Comparison of ENCODE assay signal across 8 cellular contexts in genomic region chr16:10743227-10743609, GRCh38. TPM values are rescaled to one million over a fixed set of nuclear protein-coding genes. Genes with fewer than 3 reads are reported as not detected.
DNase-seq lines count a peak whose midpoint lies in the region; ATAC-seq, FAIRE-seq and TF ChIP-seq lines count a peak whose summit lies in the region.

No MANE protein-coding gene starts in this region.

- BruUV-seq in GM12878 (replicated peaks; lab: Mats Ljungman, UMichigan): no TSS peak

- peaks cover 20% of the 10 kb centered on the region for H3K36me3 Mint-ChIP-seq in activated naive CD4-positive, alpha-beta T cell treated with anti-CD3 and anti-CD28 coated beads, Interleukin-2, amount 10 ng/mL, durations not matched to agents 7 days and 5 days
- H3K36me3 Mint-ChIP-seq in memory B cell: peaks cover 10% of the 10 kb centered on the region

- peak overlapping the region; percentile 79 for H3K4me3 Mint-ChIP-seq in activated naive CD4-positive, alpha-beta T cell treated with anti-CD3 and anti-CD28 coated beads, Interleukin-2, amount 10 ng/mL, durations not matched to agents 7 days and 5 days
- H3K4me3 Mint-ChIP-seq in memory B cell: peak overlapping the region; percentile 88

- intact Hi-C loops in GM12878 (cut with micrococcal nuclease; ENCODE audit: unreplicated experiment): loop anchor here (1.0 kb wide), 1 partner anchor 32 kb away; no protein-coding TSS in a partner anchor

- peaks cover 60% of the 10 kb centered on the region for H3K4me1 Mint-ChIP-seq in activated naive CD4-positive, alpha-beta T cell treated with anti-CD3 and anti-CD28 coated beads, Interleukin-2, amount 10 ng/mL, durations not matched to agents 7 days and 5 days
- H3K4me1 Mint-ChIP-seq in memory B cell: peaks cover 37% of the 10 kb centered on the region

- no peak for DNase-seq in activated naive CD4-positive, alpha-beta T cell treated with anti-CD3 and anti-CD28 coated beads, Interleukin-2, amount 10 ng/mL, durations not matched to agents 7 days and 5 days
- no peak for DNase-seq in activated naive CD4-positive, alpha-beta T cell treated with Interleukin-2 at 50 U/mL for 16 hours
- DNase-seq in GM12878 (ENCODE audit: low read depth, low spot score): no peak
- no peak for DNase-seq in memory B cell (ENCODE audit: low spot score in 2 of 2)
- no peak for DNase-seq in upper lobe of left lung
- DNase-seq in DMS 273 (lab: John Stamatoyannopoulos, UW; ENCODE audit: unreplicated experiment): no peak
- DNase-seq in stimulated activated CD4-positive, alpha-beta T cell treated with anti-CD3 and anti-CD28 coated beads, Interleukin-15, amount 100 ng/mL, for 24 hours: no peak

- RAD21 ChIA-PET in GM12878 (lab: Charles Lee; ENCODE audit: unreplicated experiment): interaction anchor here (0.7 to 4.0 kb wide), 11 partner anchors 11 to 198 kb away, joined by 3 to 52 read pairs (median 5); partner anchors contain the start of gene CIITA

- TF ChIP-seq EP300 in GM12878 (IDR thresholded peaks at IDR 0.05; ENCODE audit: borderline replicate concordance in 1 of 2, control insufficient read depth in 1 of 2, low read depth in 2 of 2, low read length in 2 of 2) (no peak), upper lobe of left lung (IDR thresholded peaks at IDR 0.05) (no peak)

- POLR2A ChIA-PET in GM12878 (lab: Charles Lee): interaction anchor here (0.6 to 2.6 kb wide), 9 partner anchors 10 to 199 kb away, joined by 3 to 19 read pairs (median 8); partner anchors contain the start of genes CIITA and DEXI

- SMC1A ChIA-PET in GM12878 (lab: Charles Lee; ENCODE audit: uncharacterized antibody, unreplicated experiment): interaction anchor here (0.6 to 3.8 kb wide), 10 partner anchors 12 to 205 kb away, joined by 3 to 22 read pairs (median 6); partner anchors contain the start of genes CIITA and DEXI

- H2AFZ ChIP-seq in GM12878 (ENCODE audit: control insufficient read depth, low read depth, low read length): peak overlapping the region; percentile 78

- H3K79me2 ChIP-seq in GM12878 (ENCODE audit: control insufficient read depth, insufficient read depth, low read length): peaks cover 4% of the 10 kb centered on the region

- H3K27ac ChIP-seq in GM12878 (ENCODE audit: control insufficient read depth, insufficient read depth): peak overlapping the region; percentile 74
- peak overlapping the region; percentile 92 to 100 (median 96) for H3K27ac ChIP-seq in upper lobe of left lung

- ATAC-seq in GM12878 (no peak), memory B cell (ENCODE audit: low read depth) (no peak), upper lobe of left lung (ENCODE audit: low FRiP score in 2 of 2) (no peak), HG02759 (IDR thresholded peaks at IDR 0.05; ENCODE audit: unreplicated experiment) (no peak)

- TF ChIP-seq RAD21 in GM12878 (IDR thresholded peaks at IDR 0.05; ENCODE audit: insufficient read depth, low read depth, low read length): no peak

- FAIRE-seq in GM12878 (lab: Jason Lieb, UNC): no peak

- no peaks in the 10 kb centered on the region for H3K9me3 Mint-ChIP-seq in activated naive CD4-positive, alpha-beta T cell treated with anti-CD3 and anti-CD28 coated beads, Interleukin-2, amount 10 ng/mL, durations not matched to agents 7 days and 5 days
- no peaks in the 10 kb centered on the region for H3K9me3 Mint-ChIP-seq in memory B cell

- H3K27ac Mint-ChIP-seq in activated naive CD4-positive, alpha-beta T cell treated with anti-CD3 and anti-CD28 coated beads, Interleukin-2, amount 10 ng/mL, durations not matched to agents 7 days and 5 days: peak overlapping the region; percentile 97
- H3K27ac Mint-ChIP-seq in memory B cell: peak overlapping the region; percentile 94

- H3K4me1 ChIP-seq in GM12878 (ENCODE audit: control insufficient read depth, insufficient read depth, low read length) (peaks cover 43% of the 10 kb centered on the region), upper lobe of left lung (peaks cover 21 to 29% (median 29%) of the 10 kb centered on the region in 4 donors)

- no peak for TF ChIP-seq CTCF in GM12878 (IDR thresholded peaks at IDR 0.05 in 2 of 3, conservative IDR thresholded peaks at IDR 0.05 in 1 of 3; ENCODE audit: control insufficient read depth in 2 of 3, extremely low read depth in 1 of 3, insufficient read depth in 1 of 3, low read depth in 3 of 3, low read length in 3 of 3)
- TF ChIP-seq CTCF in upper lobe of left lung (IDR thresholded peaks at IDR 0.05): no peak

- CTCF ChIA-PET in activated naive CD4-positive, alpha-beta T cell treated with anti-CD3 and anti-CD28 coated beads, Interleukin-2, amount 10 ng/mL, durations not matched to agents 7 days and 5 days (lab: Charles Lee): interaction anchor here (0.8 kb wide), 1 partner anchor 176 kb away, joined by 3 read pairs; no protein-coding TSS in a partner anchor
- CTCF ChIA-PET in GM12878 (lab: Yijun Ruan, JAX): interaction anchor here (1.4 to 1.6 kb wide), 3 partner anchors 8 to 168 kb away, joined by 3 to 4 read pairs (median 3); partner anchors contain the start of gene CIITA

- TF ChIP-seq POLR2A in GM12878 (IDR thresholded peaks at IDR 0.05; ENCODE audit: low read depth, low read length): no peak
- no peak for TF ChIP-seq POLR2A in upper lobe of left lung (IDR thresholded peaks at IDR 0.05)

- in situ Hi-C loops in GM12878 (cut with MboI): loop anchor here (5.0 kb wide), 3 partner anchors 134 to 431 kb away; partner anchors contain the start of gene CIITA

- H3K4me3 ChIP-seq in GM12878 (peak overlapping the region; percentile 67), upper lobe of left lung (peak overlapping the region in 3 of 4 donors; percentile 57 to 68 (median 64))

- peak overlapping the region; percentile 66 for H3K9ac ChIP-seq in GM12878 (ENCODE audit: control insufficient read depth, insufficient read depth, low read length)

- H3K27me3 ChIP-seq in GM12878 (replicated peaks in 1 of 2; ENCODE audit: control insufficient read depth in 2 of 2, insufficient read depth in 2 of 2, low read length in 1 of 2) (no peaks in the 10 kb centered on the region), upper lobe of left lung (no peaks in the 10 kb centered on the region)

- H3K9me3 ChIP-seq in GM12878 (replicated peaks; ENCODE audit: control insufficient read depth, insufficient read depth, low read length): no peaks in the 10 kb centered on the region
- no peaks in the 10 kb centered on the region for H3K9me3 ChIP-seq in upper lobe of left lung

- 21% methylated on average over 5 of the region's 5 CpGs for WGBS in GM12878 (ENCODE audit: insufficient coverage, insufficient replicate concordance, low lambda C conversion rate, missing lambda C conversion rate)
- 31 to 38% methylated on average over 5 of the region's 5 CpGs for WGBS in upper lobe of left lung, 2 donors

- H3K36me3 ChIP-seq in GM12878 (ENCODE audit: control insufficient read depth in 2 of 2, insufficient read depth in 2 of 2, low read length in 1 of 2) (peaks cover 1 to 4% of the 10 kb centered on the region in 2 experiments; a peak in 1 of 4 replicates), upper lobe of left lung (peaks cover 0 to 17% (median 9%) of the 10 kb centered on the region in 4 donors)

- peak overlapping the region; percentile 80 for H3K4me2 ChIP-seq in GM12878 (ENCODE audit: control insufficient read depth, insufficient read depth)

- H4K20me1 ChIP-seq in GM12878 (ENCODE audit: control insufficient read depth, insufficient read depth): no peaks in the 10 kb centered on the region

- H3K27me3 Mint-ChIP-seq in activated naive CD4-positive, alpha-beta T cell treated with anti-CD3 and anti-CD28 coated beads, Interleukin-2, amount 10 ng/mL, durations not matched to agents 7 days and 5 days: no peaks in the 10 kb centered on the region
- no peaks in the 10 kb centered on the region for H3K27me3 Mint-ChIP-seq in memory B cell

RNA-seq across cellular contexts. Expression of gene NUBP1, which starts 0.4 kb away (rescaled TPM):
- 11.1 and 12.4 TPM in 2 replicates for total RNA-seq in GM12878 (2013; cell fraction: nucleolus; rRNA removed)
- 49.6 and 56.9 TPM in 2 replicates for total RNA-seq in GM12878 (2014; rRNA removed)
- 53.6 and 55.1 TPM in 2 replicates for total RNA-seq in GM12878 (2014; rRNA removed; fragmentation: Illumina TruSeq; extraction: Trizol)
- total RNA-seq in GM12878 (2021): 46.7 and 53.3 TPM in 2 replicates
- polyA plus RNA-seq in GM12878 (2011; ENCODE audit: low read depth): 33.6 TPM
- polyA plus RNA-seq in GM12878 (2011; rRNA removed): 64.3 and 74.9 TPM in 2 replicates
- 82.8 and 88.2 TPM in 2 replicates for polyA plus RNA-seq in GM12878 (2011; cell fraction: cytosol; rRNA removed)
- polyA plus RNA-seq in GM12878 (2011; cell fraction: nucleus; rRNA removed): 47.6 and 55.6 TPM in 2 replicates
- polyA plus RNA-seq in GM12878 (2012): 40.3 and 47.4 TPM in 2 replicates
- 51.5 and 66.9 TPM in 2 replicates for polyA plus RNA-seq in GM12878 (2014; fragmentation: Illumina TruSeq; extraction: Trizol)
- polyA plus RNA-seq in GM12878 (2014; fragmentation: Nextera tagmentation; extraction: Ambion mirVana): 10 to 100 TPM; 31.0 to 36.3 TPM
- polyA plus RNA-seq in GM12878 (2014; rRNA removed): 62.8 and 65.7 TPM in 2 replicates
- polyA plus RNA-seq in GM12878 (2016; fragmentation: Nextera tagmentation; extraction: Ambion mirVana): 10 to 100 TPM; 59.7 to 60.7 TPM
- polyA minus RNA-seq in GM12878 (2011; rRNA and poly(A)+ RNA removed): 36.2 and 42.1 TPM in 2 replicates
- polyA minus RNA-seq in GM12878 (2011; cell fraction: cytosol; rRNA and poly(A)+ RNA removed): 20.0 and 22.7 TPM in 2 replicates
- 8.1 and 12.7 TPM in 2 replicates for polyA minus RNA-seq in GM12878 (2011; cell fraction: nucleus; rRNA and poly(A)+ RNA removed)
- total RNA-seq in upper lobe of left lung: 10 to 100 TPM; 16.8 to 40.3 (median 34.6) TPM

RNA-seq across cellular contexts. Expression of gene TEKT5, which starts 48.5 kb away (rescaled TPM):
- total RNA-seq in GM12878 (2013; cell fraction: nucleolus; rRNA removed): 4.6 and 6.3 TPM in 2 replicates
- total RNA-seq in GM12878 (2014; rRNA removed) (0.22 and 1.1 TPM in 2 replicates), GM12878 (2014; rRNA removed; fragmentation: Illumina TruSeq; extraction: Trizol) (0.18 and 0.40 TPM in 2 replicates), GM12878 (2021) (0.80 and 2.2 TPM in 2 replicates), upper lobe of left lung (1 to 10 TPM in 1 of 6 donors, under 1 TPM in 2, not detected in 3; 0.20 to 2.1 (median 0.44) TPM)
- polyA plus RNA-seq in GM12878 (2011; ENCODE audit: low read depth): 0.26 TPM
- polyA plus RNA-seq in GM12878 (2011; rRNA removed) (0.66 and 0.68 TPM in 2 replicates), GM12878 (2014; fragmentation: Illumina TruSeq; extraction: Trizol) (0.19 and 0.93 TPM in 2 replicates), GM12878 (2014; fragmentation: Nextera tagmentation; extraction: Ambion mirVana) (under 1 TPM; 0.47 to 0.64 TPM), GM12878 (2014; rRNA removed) (1.1 and 1.8 TPM in 2 replicates), GM12878 (2016; fragmentation: Nextera tagmentation; extraction: Ambion mirVana) (under 1 TPM in 1 of 2 experiments, not detected in 1; 0.79 TPM)
- polyA plus RNA-seq in GM12878 (2011; cell fraction: cytosol; rRNA removed): 0.85 and 0.92 TPM in 2 replicates
- polyA plus RNA-seq in GM12878 (2011; cell fraction: nucleus; rRNA removed): 1.8 and 2.1 TPM in 2 replicates
- polyA plus RNA-seq in GM12878 (2012): 0.48 and 1.1 TPM in 2 replicates
- 0.44 and 0.82 TPM in 2 replicates for polyA minus RNA-seq in GM12878 (2011; rRNA and poly(A)+ RNA removed)
- polyA minus RNA-seq in GM12878 (2011; cell fraction: cytosol; rRNA and poly(A)+ RNA removed): not detected in 2 replicates
- polyA minus RNA-seq in GM12878 (2011; cell fraction: nucleus; rRNA and poly(A)+ RNA removed): 0.48 TPM in 1 of 2 replicates, not detected in the other
